ENCODE assay signal across 24 cellular contexts in the genomic region with DNA sequence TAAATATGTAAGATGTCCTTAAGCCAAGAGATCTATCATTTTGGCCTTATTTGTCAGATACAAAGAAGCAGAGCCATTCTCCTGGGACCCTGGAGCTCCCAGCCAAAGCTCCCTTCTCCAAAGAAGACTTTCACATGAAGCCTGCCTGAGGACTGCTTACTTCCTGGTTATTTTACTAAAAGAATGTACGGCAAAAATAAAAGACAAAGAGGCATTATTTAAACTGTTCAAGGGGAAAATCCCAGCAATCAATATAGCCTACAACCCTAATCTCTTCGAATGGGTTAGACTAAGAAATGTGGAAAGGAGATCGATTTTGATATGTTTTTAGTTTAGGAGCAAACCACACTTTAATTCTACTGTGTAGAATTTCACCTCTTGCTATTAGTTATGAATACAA.
"Had no signal": no experiment of that assay in that cellular context is flagged by ENCODE, and none has a peak within 500 bp of the region (broad histone marks: within the 10 kb centered on the region; RNA-seq: fewer than 3 reads in every experiment).

No MANE protein-coding gene starts in this region.

- H3K4me3 ChIP-seq: colonic mucosa, esophagus squamous epithelium, gastrocnemius medialis, heart right ventricle, left lung, lower lobe of right lung, mucosa of descending colon had no signal

- H3K9me3 ChIP-seq: colonic mucosa, esophagus squamous epithelium, gastrocnemius medialis, left lung, lower lobe of right lung, mucosa of descending colon had no signal

- H3K27ac ChIP-seq: colonic mucosa, epithelial cell of prostate, esophagus squamous epithelium, gastrocnemius medialis, heart right ventricle, left lung, lower lobe of right lung had no signal

- H3K36me3 ChIP-seq: colonic mucosa, esophagus squamous epithelium, gastrocnemius medialis, heart right ventricle, left lung, lower lobe of right lung had no signal

- H3K27ac Mint-ChIP-seq: dendritic cell treated with granulocyte-macrophage colony-stimulating factor and Interleukin-4, amounts not matched to agents 40 ng/mL and 50 ng/mL, for 4 days; effector memory CD8-positive, alpha-beta T cell; endodermal cell; memory B cell; mesothelial cell of epicardium had no signal

- ATAC-seq: effector memory CD8-positive, alpha-beta T cell; esophagus mucosa; gastrocnemius medialis; heart right ventricle; left cardiac atrium; left lung; left ventricle myocardium superior; lower lobe of right lung; mucosa of descending colon had no signal

- H3K4me1 Mint-ChIP-seq: endodermal cell, memory B cell had no signal

- H3K4me3 Mint-ChIP-seq: dendritic cell treated with granulocyte-macrophage colony-stimulating factor and Interleukin-4, amounts not matched to agents 40 ng/mL and 50 ng/mL, for 4 days; effector memory CD8-positive, alpha-beta T cell; endodermal cell; memory B cell; mesothelial cell of epicardium had no signal

- H3K36me3 Mint-ChIP-seq: memory B cell, mesothelial cell of epicardium had no signal

- DNase-seq: colonic mucosa; cortex of kidney; effector CD8-positive, alpha-beta T cell; effector memory CD8-positive, alpha-beta T cell; endodermal cell; erythroblast; esophagus squamous epithelium; foreskin fibroblast; foreskin melanocyte; gastrocnemius medialis; glutamatergic neuron; head of caudate nucleus; heart right ventricle; hippocampal formation; left cardiac atrium; left lung; left ventricle myocardium superior; lower lobe of right lung; mucosa of descending colon had no signal

- H3K27me3 ChIP-seq: colonic mucosa, gastrocnemius medialis had no signal

- H3K27me3 Mint-ChIP-seq: dendritic cell treated with granulocyte-macrophage colony-stimulating factor and Interleukin-4, amounts not matched to agents 40 ng/mL and 50 ng/mL, for 4 days; memory B cell had no signal

- H3K9me3 Mint-ChIP-seq: effector memory CD8-positive, alpha-beta T cell; endodermal cell; memory B cell had no signal

- H3K4me1 ChIP-seq: colonic mucosa, esophagus squamous epithelium, gastrocnemius medialis, heart right ventricle, left lung, lower lobe of right lung had no signal
